ENCODE assay signal across 11 cellular contexts in genomic region chr2:239735131-239735828, GRCh38.
DNase-seq lines count a peak whose midpoint lies in the region; ATAC-seq and TF ChIP-seq lines count a peak whose summit lies in the region.
"Had no signal": no experiment of that assay in that cellular context is flagged by ENCODE, and none has a peak within 500 bp of the region (broad histone marks: within the 10 kb centered on the region; RNA-seq: fewer than 3 reads in every experiment).

No MANE protein-coding gene starts in this region.

- H2AFZ ChIP-seq in mammary epithelial cell (ENCODE audit: low read depth, low read length): no peak overlapping the region

- CTCF ChIA-PET in mammary epithelial cell (lab: Charles Lee; ENCODE audit: low non-redundant PET): no interaction called here

- H3K27me3 ChIP-seq in gastroesophageal sphincter: peaks cover 7% of the 10 kb centered on the region
- no peaks in the 10 kb centered on the region for H3K27me3 ChIP-seq in mammary epithelial cell (ENCODE audit: insufficient read depth, low read length)

- H3K36me3 ChIP-seq in gastroesophageal sphincter (no peaks in the 10 kb centered on the region), mammary epithelial cell (ENCODE audit: insufficient read depth, low read length) (no peaks in the 10 kb centered on the region)

- TF ChIP-seq CTCF in gastroesophageal sphincter (IDR thresholded peaks at IDR 0.05): no peak
- TF ChIP-seq CTCF in mammary epithelial cell (conservative IDR thresholded peaks at IDR 0.05 in 1 of 2, IDR thresholded peaks at IDR 0.05 in 1 of 2; ENCODE audit: extremely low read depth in 1 of 2, insufficient read depth in 1 of 2, low read depth in 1 of 2, low read length in 2 of 2): no peak

- no peak overlapping the region for H3K4me3 ChIP-seq in gastroesophageal sphincter
- no peak overlapping the region for H3K4me3 ChIP-seq in mammary epithelial cell (replicated peaks in 1 of 3; ENCODE audit: insufficient read depth in 1 of 3, low read depth in 2 of 3, low read length in 3 of 3)

- intact Hi-C loops in mammary epithelial cell (cut with micrococcal nuclease): no loop called here

- peak; percentile 86 for DNase-seq in ELF-1 (ENCODE audit: low read depth, low spot score)
- peak; percentile 80 for DNase-seq in NCI-H345 (lab: John Stamatoyannopoulos, UW)
- DNase-seq in pons (ENCODE audit: low spot score): peak; percentile 45
- no peak for DNase-seq in mammary epithelial cell
- DNase-seq: activated T-cell treated with anti-CD3 and anti-CD28 coated beads, Interleukin-2, amount 50 U/mL, for 48 hours; CD8-positive, alpha-beta memory T cell; NCI-H510A had no signal

- in situ Hi-C loops in mammary epithelial cell (cut with MboI; ENCODE audit: low sequenced_read_pairs in 2 of 2): no loop called here

- 70 to 77% methylated on average over 7 of the region's 23 CpGs for WGBS in gastroesophageal sphincter (ENCODE audit: low coverage in 1 of 2), 2 donors
- WGBS in mammary epithelial cell (ENCODE audit: low coverage, missing lambda C conversion rate): 77% methylated on average over 23 of the region's 23 CpGs

- H3K4me1 ChIP-seq in gastroesophageal sphincter: no peaks in the 10 kb centered on the region
- no peaks in the 10 kb centered on the region for H3K4me1 ChIP-seq in mammary epithelial cell (ENCODE audit: insufficient read depth, low read length)

- no peak for TF ChIP-seq POLR2A in gastroesophageal sphincter (IDR thresholded peaks at IDR 0.05)

- no TSS peak for BruUV-seq in mammary epithelial cell (replicated peaks; lab: Mats Ljungman, UMichigan)

- no peak for TF ChIP-seq EP300 in gastroesophageal sphincter (IDR thresholded peaks at IDR 0.05)

- no peaks in the 10 kb centered on the region for H3K79me2 ChIP-seq in mammary epithelial cell (ENCODE audit: insufficient read depth, low read length)

- H3K27ac ChIP-seq in gastroesophageal sphincter (no peak overlapping the region), mammary epithelial cell (ENCODE audit: insufficient read depth, low read depth, low read length) (no peak overlapping the region)

- no peak overlapping the region for H3K9ac ChIP-seq in mammary epithelial cell (ENCODE audit: insufficient read depth, low read length)

- no peak overlapping the region for H3K4me2 ChIP-seq in mammary epithelial cell (ENCODE audit: insufficient read depth, low read depth, low read length)

- dilution Hi-C loops in mammary epithelial cell (cut with HindIII; ENCODE audit: low sequenced_read_pairs): no loop called here

- H4K20me1 ChIP-seq in mammary epithelial cell (ENCODE audit: insufficient read depth, low read length): no peaks in the 10 kb centered on the region

- ATAC-seq in gastroesophageal sphincter (peak; percentile 31), GM19463 (IDR thresholded peaks at IDR 0.05; ENCODE audit: unreplicated experiment) (no peak), HG03520 (IDR thresholded peaks at IDR 0.05; ENCODE audit: unreplicated experiment) (no peak), HG02642 (IDR thresholded peaks at IDR 0.05; ENCODE audit: poor library complexity, unreplicated experiment) (no peak)

- no peaks in the 10 kb centered on the region for H3K9me3 ChIP-seq in gastroesophageal sphincter
- peaks cover 13% of the 10 kb centered on the region for H3K9me3 ChIP-seq in mammary epithelial cell (replicated peaks; ENCODE audit: insufficient read depth, low read length)
